ENCODE assay signal across 1 cellular context in the genomic region with DNA sequence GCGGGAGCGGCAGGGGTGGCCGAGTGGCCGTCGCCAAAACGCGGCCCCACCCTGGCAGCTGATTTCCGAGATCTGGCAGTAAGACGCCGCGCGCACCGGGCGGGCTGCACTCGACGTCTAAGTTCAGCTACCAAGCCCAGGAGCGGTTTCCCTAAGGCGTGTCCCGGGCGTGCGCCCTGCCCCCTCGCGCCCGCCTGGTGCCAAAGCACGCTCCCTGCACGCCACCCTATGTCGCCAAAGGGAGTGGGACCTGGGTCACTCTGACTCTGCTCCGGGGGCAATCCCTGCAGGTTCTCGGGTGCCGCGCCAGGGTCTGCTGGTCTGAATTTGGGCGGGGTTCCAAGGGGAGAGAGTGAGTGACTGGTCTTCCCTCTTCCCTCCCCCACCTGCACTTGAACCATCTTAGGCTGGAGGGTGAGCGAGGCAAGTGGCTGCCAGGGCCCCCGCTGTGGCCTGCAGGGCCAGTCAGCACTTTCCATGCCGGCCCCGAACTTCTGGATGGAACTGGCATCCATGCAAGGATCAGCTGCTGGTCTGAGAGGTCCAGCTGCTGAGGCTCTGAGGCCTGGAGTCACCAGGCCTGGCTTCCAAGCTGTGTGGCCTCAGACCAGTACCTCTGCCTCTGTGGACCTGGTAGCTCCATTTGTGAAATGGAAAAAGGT.
TF ChIP-seq lines count a peak whose summit lies in the region.

A gene with protein sequence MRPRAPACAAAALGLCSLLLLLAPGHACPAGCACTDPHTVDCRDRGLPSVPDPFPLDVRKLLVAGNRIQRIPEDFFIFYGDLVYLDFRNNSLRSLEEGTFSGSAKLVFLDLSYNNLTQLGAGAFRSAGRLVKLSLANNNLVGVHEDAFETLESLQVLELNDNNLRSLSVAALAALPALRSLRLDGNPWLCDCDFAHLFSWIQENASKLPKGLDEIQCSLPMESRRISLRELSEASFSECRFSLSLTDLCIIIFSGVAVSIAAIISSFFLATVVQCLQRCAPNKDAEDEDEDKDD (minus strand): TSS at position 119 of the 662 bp plus-strand sequence. CDS start 410 bp downstream, outside the sequence.

TF ChIP-seq in H1, 55 proteins besides CTCF, POLR2A, EP300 and RAD21:
- no peak for TF ChIP-seq KDM4A (IDR thresholded peaks at IDR 0.05; ENCODE audit: low read depth, low read length, severe bottlenecking)
- peak; percentile 16; the same call in 1 of the 2 replicates for TF ChIP-seq RBBP5 (IDR thresholded peaks at IDR 0.05; ENCODE audit: borderline replicate concordance, low read depth, low read length)
- TF ChIP-seq KDM1A (IDR thresholded peaks at IDR 0.05; ENCODE audit: borderline replicate concordance, low read length) = no peak
- TF ChIP-seq, protein P1, sequence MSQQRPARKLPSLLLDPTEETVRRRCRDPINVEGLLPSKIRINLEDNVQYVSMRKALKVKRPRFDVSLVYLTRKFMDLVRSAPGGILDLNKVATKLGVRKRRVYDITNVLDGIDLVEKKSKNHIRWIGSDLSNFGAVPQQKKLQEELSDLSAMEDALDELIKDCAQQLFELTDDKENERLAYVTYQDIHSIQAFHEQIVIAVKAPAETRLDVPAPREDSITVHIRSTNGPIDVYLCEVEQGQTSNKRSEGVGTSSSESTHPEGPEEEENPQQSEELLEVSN (IDR thresholded peaks at IDR 0.05) = peak; percentile 79
- TF ChIP-seq, protein P2, sequence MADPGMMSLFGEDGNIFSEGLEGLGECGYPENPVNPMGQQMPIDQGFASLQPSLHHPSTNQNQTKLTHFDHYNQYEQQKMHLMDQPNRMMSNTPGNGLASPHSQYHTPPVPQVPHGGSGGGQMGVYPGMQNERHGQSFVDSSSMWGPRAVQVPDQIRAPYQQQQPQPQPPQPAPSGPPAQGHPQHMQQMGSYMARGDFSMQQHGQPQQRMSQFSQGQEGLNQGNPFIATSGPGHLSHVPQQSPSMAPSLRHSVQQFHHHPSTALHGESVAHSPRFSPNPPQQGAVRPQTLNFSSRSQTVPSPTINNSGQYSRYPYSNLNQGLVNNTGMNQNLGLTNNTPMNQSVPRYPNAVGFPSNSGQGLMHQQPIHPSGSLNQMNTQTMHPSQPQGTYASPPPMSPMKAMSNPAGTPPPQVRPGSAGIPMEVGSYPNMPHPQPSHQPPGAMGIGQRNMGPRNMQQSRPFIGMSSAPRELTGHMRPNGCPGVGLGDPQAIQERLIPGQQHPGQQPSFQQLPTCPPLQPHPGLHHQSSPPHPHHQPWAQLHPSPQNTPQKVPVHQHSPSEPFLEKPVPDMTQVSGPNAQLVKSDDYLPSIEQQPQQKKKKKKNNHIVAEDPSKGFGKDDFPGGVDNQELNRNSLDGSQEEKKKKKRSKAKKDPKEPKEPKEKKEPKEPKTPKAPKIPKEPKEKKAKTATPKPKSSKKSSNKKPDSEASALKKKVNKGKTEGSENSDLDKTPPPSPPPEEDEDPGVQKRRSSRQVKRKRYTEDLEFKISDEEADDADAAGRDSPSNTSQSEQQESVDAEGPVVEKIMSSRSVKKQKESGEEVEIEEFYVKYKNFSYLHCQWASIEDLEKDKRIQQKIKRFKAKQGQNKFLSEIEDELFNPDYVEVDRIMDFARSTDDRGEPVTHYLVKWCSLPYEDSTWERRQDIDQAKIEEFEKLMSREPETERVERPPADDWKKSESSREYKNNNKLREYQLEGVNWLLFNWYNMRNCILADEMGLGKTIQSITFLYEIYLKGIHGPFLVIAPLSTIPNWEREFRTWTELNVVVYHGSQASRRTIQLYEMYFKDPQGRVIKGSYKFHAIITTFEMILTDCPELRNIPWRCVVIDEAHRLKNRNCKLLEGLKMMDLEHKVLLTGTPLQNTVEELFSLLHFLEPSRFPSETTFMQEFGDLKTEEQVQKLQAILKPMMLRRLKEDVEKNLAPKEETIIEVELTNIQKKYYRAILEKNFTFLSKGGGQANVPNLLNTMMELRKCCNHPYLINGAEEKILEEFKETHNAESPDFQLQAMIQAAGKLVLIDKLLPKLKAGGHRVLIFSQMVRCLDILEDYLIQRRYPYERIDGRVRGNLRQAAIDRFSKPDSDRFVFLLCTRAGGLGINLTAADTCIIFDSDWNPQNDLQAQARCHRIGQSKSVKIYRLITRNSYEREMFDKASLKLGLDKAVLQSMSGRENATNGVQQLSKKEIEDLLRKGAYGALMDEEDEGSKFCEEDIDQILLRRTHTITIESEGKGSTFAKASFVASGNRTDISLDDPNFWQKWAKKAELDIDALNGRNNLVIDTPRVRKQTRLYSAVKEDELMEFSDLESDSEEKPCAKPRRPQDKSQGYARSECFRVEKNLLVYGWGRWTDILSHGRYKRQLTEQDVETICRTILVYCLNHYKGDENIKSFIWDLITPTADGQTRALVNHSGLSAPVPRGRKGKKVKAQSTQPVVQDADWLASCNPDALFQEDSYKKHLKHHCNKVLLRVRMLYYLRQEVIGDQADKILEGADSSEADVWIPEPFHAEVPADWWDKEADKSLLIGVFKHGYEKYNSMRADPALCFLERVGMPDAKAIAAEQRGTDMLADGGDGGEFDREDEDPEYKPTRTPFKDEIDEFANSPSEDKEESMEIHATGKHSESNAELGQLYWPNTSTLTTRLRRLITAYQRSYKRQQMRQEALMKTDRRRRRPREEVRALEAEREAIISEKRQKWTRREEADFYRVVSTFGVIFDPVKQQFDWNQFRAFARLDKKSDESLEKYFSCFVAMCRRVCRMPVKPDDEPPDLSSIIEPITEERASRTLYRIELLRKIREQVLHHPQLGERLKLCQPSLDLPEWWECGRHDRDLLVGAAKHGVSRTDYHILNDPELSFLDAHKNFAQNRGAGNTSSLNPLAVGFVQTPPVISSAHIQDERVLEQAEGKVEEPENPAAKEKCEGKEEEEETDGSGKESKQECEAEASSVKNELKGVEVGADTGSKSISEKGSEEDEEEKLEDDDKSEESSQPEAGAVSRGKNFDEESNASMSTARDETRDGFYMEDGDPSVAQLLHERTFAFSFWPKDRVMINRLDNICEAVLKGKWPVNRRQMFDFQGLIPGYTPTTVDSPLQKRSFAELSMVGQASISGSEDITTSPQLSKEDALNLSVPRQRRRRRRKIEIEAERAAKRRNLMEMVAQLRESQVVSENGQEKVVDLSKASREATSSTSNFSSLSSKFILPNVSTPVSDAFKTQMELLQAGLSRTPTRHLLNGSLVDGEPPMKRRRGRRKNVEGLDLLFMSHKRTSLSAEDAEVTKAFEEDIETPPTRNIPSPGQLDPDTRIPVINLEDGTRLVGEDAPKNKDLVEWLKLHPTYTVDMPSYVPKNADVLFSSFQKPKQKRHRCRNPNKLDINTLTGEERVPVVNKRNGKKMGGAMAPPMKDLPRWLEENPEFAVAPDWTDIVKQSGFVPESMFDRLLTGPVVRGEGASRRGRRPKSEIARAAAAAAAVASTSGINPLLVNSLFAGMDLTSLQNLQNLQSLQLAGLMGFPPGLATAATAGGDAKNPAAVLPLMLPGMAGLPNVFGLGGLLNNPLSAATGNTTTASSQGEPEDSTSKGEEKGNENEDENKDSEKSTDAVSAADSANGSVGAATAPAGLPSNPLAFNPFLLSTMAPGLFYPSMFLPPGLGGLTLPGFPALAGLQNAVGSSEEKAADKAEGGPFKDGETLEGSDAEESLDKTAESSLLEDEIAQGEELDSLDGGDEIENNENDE (IDR thresholded peaks at IDR 0.05; ENCODE audit: insufficient replicate concordance, low read length) = no peak
- peak; percentile 27 for TF ChIP-seq RNF2 (IDR thresholded peaks at IDR 0.05; ENCODE audit: borderline replicate concordance, low read depth, low read length, missing control alignments, poor library complexity, severe bottlenecking)
- TF ChIP-seq EGR1 (IDR thresholded peaks at IDR 0.05; ENCODE audit: borderline replicate concordance, low read depth, low read length) = no peak
- no peak for TF ChIP-seq CBX8 (IDR thresholded peaks at IDR 0.05; ENCODE audit: borderline replicate concordance, low read depth, low read length)
- peak; percentile 35 for TF ChIP-seq ASH2L (IDR thresholded peaks at IDR 0.05; ENCODE audit: low read length)
- TF ChIP-seq SIX5 (IDR thresholded peaks at IDR 0.05; ENCODE audit: low read depth, low read length) = no peak
- no peak for TF ChIP-seq CBX5 (IDR thresholded peaks at IDR 0.05; ENCODE audit: low read depth, low read length)
- TF ChIP-seq, protein P3, sequence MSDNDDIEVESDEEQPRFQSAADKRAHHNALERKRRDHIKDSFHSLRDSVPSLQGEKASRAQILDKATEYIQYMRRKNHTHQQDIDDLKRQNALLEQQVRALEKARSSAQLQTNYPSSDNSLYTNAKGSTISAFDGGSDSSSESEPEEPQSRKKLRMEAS (IDR thresholded peaks at IDR 0.05) = peak; percentile 81
